Comparison of ENCODE assay signal across 10 cellular contexts in genomic region chr6:62670490-62671223, GRCh38.
"Had no signal": no experiment of that assay in that cellular context is flagged by ENCODE, and none has a peak within 500 bp of the region (broad histone marks: within the 10 kb centered on the region; RNA-seq: fewer than 3 reads in every experiment).

No MANE protein-coding gene starts in this region.

- H3K4me2 ChIP-seq: KMS-11 had no signal

- H2AFZ ChIP-seq: GM23248 had no signal

- H3K36me3 ChIP-seq: HAP-1 had no signal

- H3K27ac ChIP-seq: GM23248, HL-60, KMS-11 had no signal

- H3K4me3 ChIP-seq: GM23248, HAP-1 had no signal

- H3K27ac Mint-ChIP-seq: HFFc6 had no signal

- DNase-seq: GM23248, GOT3, H7, HFFc6, Karpas-422, KBM-7 had no signal

- H3K9me3 ChIP-seq: HAP-1 had no signal

- H3K4me3 Mint-ChIP-seq: HFFc6 had no signal

- H3K4me1 ChIP-seq: HAP-1 had no signal

- ATAC-seq: HCT116 had no signal

- H3K9ac ChIP-seq: GM23248, KMS-11 had no signal
